16 cellular contexts compared by ENCODE assay signal in the genomic region with DNA sequence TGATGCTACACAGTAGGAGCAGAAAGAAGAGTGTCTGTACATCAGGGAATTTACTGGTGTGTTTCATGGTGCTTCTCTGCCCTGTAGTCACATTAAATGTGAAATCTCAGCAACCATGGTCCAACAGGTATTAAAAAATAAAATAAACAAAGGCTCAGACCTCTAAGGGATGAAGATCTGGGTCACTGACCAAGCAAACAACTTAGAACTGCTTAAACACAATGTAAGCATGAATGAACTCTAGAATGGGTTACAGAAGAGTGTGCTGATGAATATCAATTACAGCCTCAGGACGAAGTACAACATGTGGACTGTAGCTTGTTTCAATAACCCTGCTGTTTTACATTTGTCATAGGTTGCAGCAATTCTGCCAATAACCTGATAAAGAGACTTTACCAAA. TPM values are rescaled to one million over a fixed set of nuclear protein-coding genes. Genes with fewer than 3 reads are reported as not detected.
DNase-seq lines count a peak whose midpoint lies in the region; ATAC-seq, FAIRE-seq and TF ChIP-seq lines count a peak whose summit lies in the region.
"Had no signal": no experiment of that assay in that cellular context is flagged by ENCODE, and none has a peak within 500 bp of the region (broad histone marks: within the 10 kb centered on the region; RNA-seq: fewer than 3 reads in every experiment).

No MANE protein-coding gene starts in this region.

- no peaks in the 10 kb centered on the region for H3K4me1 ChIP-seq in left ventricle myocardium inferior

- H3K4me3 ChIP-seq in LNCaP clone FGC (ENCODE audit: low read depth, low read length) = no peak overlapping the region
- no peak overlapping the region for H3K4me3 ChIP-seq in left ventricle myocardium inferior
- H3K4me3 ChIP-seq: GM23248 had no signal

- DNase-seq in DMS53 treated with DMSO at 0.1 percent for 48 hours (lab: John Stamatoyannopoulos, UW; ENCODE audit: unreplicated experiment) = peak; percentile 69
- peak; percentile 94 for DNase-seq in LNCaP clone FGC (ENCODE audit: low read depth)
- peak; percentile 43 for DNase-seq in kidney tubule cell (ENCODE audit: low spot score)
- DNase-seq in urothelium cell line (ENCODE audit: low spot score) = no peak
- DNase-seq in left ventricle myocardium inferior = no peak
- DNase-seq in cerebellar nuclear complex (lab: John Stamatoyannopoulos, UW) = no peak
- DNase-seq: C1 segment of cervical spinal cord; CD4-positive, alpha-beta T cell; GM23248 had no signal

- intact Hi-C loops in left ventricle myocardium inferior (cut with micrococcal nuclease) = no loop called here

- TF ChIP-seq CTCF in LNCaP clone FGC (IDR thresholded peaks at IDR 0.05; ENCODE audit: control insufficient read depth, extremely low read depth, insufficient read depth) = no peak
- no peak for TF ChIP-seq CTCF in left ventricle myocardium inferior (IDR thresholded peaks at IDR 0.05; ENCODE audit: borderline replicate concordance)

- FAIRE-seq in urothelium cell line (lab: Jason Lieb, UNC) = peak; percentile 84
- FAIRE-seq: GM18507, H54 had no signal

- H3K36me3 ChIP-seq in left ventricle myocardium inferior = no peaks in the 10 kb centered on the region

- ATAC-seq in HG02938 (IDR thresholded peaks at IDR 0.05; ENCODE audit: unreplicated experiment) = no peak
- ATAC-seq: HCT116 had no signal

- no peaks in the 10 kb centered on the region for H3K27me3 ChIP-seq in left ventricle myocardium inferior (ENCODE audit: low read depth)

- H3K27ac ChIP-seq in left ventricle myocardium inferior (replicated peaks) = no peak overlapping the region
- H3K27ac ChIP-seq: GM23248 had no signal

- no peaks in the 10 kb centered on the region for H3K9me3 ChIP-seq in left ventricle myocardium inferior (replicated peaks)

RNA-seq across cellular contexts. Expression of gene SLC35F4, which starts 47.4 kb away (rescaled TPM):
- total RNA-seq in left ventricle myocardium inferior = not detected
- total RNA-seq: B cell; CD4-positive, alpha-beta T cell; Daoy; GM23248; HT-29 had no signal

Comparison
In these comparisons a context has a peak if more than half of its experiments do, and no peak if none do; other contexts are left out.
1. DNase-seq: peak in DMS53 treated with DMSO at 0.1 percent for 48 hours (single experiment), LNCaP clone FGC (single experiment) and kidney tubule cell (single experiment); none in urothelium cell line (single experiment), left ventricle myocardium inferior (single experiment) and cerebellar nuclear complex (0 of 2).